ENCODE assay signal across 19 cellular contexts in the genomic region with DNA sequence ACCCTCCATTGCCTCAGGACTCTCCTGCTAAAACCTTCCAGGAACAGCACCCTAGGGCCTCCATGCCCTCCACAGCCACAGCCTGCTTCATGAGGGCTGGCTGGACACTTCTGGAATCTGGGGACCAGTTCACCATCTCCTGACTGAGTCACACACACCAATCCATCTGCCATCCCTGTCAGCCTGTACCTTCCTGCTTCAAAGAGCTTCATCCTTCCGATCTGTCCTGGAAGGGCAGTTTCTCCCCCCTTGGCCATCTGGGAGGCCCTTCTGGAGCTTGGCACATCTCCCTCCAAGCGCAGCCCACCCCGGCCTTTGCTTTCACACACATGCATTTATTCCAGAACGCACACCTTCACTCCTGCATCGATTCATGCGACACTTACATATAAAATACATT. TPM values are rescaled to one million over a fixed set of nuclear protein-coding genes. Genes with fewer than 3 reads are reported as not detected.
DNase-seq lines count a peak whose midpoint lies in the region; ATAC-seq and TF ChIP-seq lines count a peak whose summit lies in the region.
"Had no signal": no experiment of that assay in that cellular context is flagged by ENCODE, and none has a peak within 500 bp of the region (broad histone marks: within the 10 kb centered on the region; RNA-seq: fewer than 3 reads in every experiment).

No MANE protein-coding gene starts in this region.

- H3K27ac ChIP-seq in dorsolateral prefrontal cortex, result peak overlapping the region; percentile 50 to 100 (median 87)
- H3K27ac ChIP-seq: A549, lower lobe of right lung, upper lobe of right lung had no signal

- no peak for TF ChIP-seq CTCF in dorsolateral prefrontal cortex (IDR thresholded peaks at IDR 0.05 in 54 of 56, conservative IDR thresholded peaks at IDR 0.05 in 2 of 56; ENCODE audit: low read depth in 1 of 56, partially characterized antibody in 56 of 56)

- DNase-seq in activated T-cell treated with anti-CD3 and anti-CD28 coated beads, Interleukin-2, amount 50 U/mL, for 24 hours, result no peak
- no peak for DNase-seq in activated T-cell treated with anti-CD3 and anti-CD28 coated beads, Interleukin-2, amount 50 U/mL, for 72 hours
- DNase-seq in NCI-H524 treated with DMSO at 0.1 percent for 48 hours (lab: John Stamatoyannopoulos, UW) (peak; percentile 48), dorsolateral prefrontal cortex (peak in 1 of 10 donors; percentile 81), posterior vena cava (ENCODE audit: low spot score) (peak; percentile 50), NCI-H2107 (lab: John Stamatoyannopoulos, UW) (no peak)
- DNase-seq in stimulated activated CD4-positive, alpha-beta T cell treated with anti-CD3 and anti-CD28 coated beads, Interleukin-2, amount 100 ng/mL, for 48 hours, result no peak
- DNase-seq: activated naive CD4-positive, alpha-beta T cell treated with anti-CD3 and anti-CD28 coated beads for 36 hours; activated T-cell treated with anti-CD3 and anti-CD28 coated beads, Interleukin-2, amount 50 U/mL, for 1 hour; cortex of kidney; T1000; upper lobe of right lung had no signal

- peak overlapping the region in 46 of 59 donors; percentile 4 to 68 (median 50) for H3K4me3 ChIP-seq in dorsolateral prefrontal cortex
- H3K4me3 ChIP-seq: A549, lower lobe of right lung, stomach, upper lobe of right lung had no signal

- intact Hi-C loops in dorsolateral prefrontal cortex (cut with DNase I), result no loop called here
- intact Hi-C loops in posterior vena cava (cut with DNase I), result no loop called here

- H3K4me3 Mint-ChIP-seq in activated T-cell treated with anti-CD3 and anti-CD28 coated beads, Interleukin-2, amount 50 U/mL, for 24 hours, result no peak overlapping the region
- H3K4me3 Mint-ChIP-seq in activated T-cell treated with anti-CD3 and anti-CD28 coated beads, Interleukin-2, amount 50 U/mL, for 72 hours, result no peak overlapping the region
- H3K4me3 Mint-ChIP-seq: activated naive CD4-positive, alpha-beta T cell treated with anti-CD3 and anti-CD28 coated beads for 36 hours had no signal

- H3K9me3 Mint-ChIP-seq in activated T-cell treated with anti-CD3 and anti-CD28 coated beads, Interleukin-2, amount 50 U/mL, for 24 hours, result no peaks in the 10 kb centered on the region
- no peaks in the 10 kb centered on the region for H3K9me3 Mint-ChIP-seq in activated T-cell treated with anti-CD3 and anti-CD28 coated beads, Interleukin-2, amount 50 U/mL, for 72 hours
- H3K9me3 Mint-ChIP-seq: activated naive CD4-positive, alpha-beta T cell treated with anti-CD3 and anti-CD28 coated beads for 36 hours had no signal

- no peaks in the 10 kb centered on the region for H3K27me3 Mint-ChIP-seq in activated T-cell treated with anti-CD3 and anti-CD28 coated beads, Interleukin-2, amount 50 U/mL, for 24 hours
- H3K27me3 Mint-ChIP-seq in activated T-cell treated with anti-CD3 and anti-CD28 coated beads, Interleukin-2, amount 50 U/mL, for 72 hours (ENCODE audit: low read depth), result no peaks in the 10 kb centered on the region

- no peaks in the 10 kb centered on the region for H3K27me3 ChIP-seq in dorsolateral prefrontal cortex
- H3K27me3 ChIP-seq: BE2C, stomach, upper lobe of right lung had no signal

- H3K27ac Mint-ChIP-seq in activated T-cell treated with anti-CD3 and anti-CD28 coated beads, Interleukin-2, amount 50 U/mL, for 24 hours, result peak overlapping the region; percentile 58
- H3K27ac Mint-ChIP-seq in activated T-cell treated with anti-CD3 and anti-CD28 coated beads, Interleukin-2, amount 50 U/mL, for 72 hours, result no peak overlapping the region

- no peak for ATAC-seq in activated T-cell treated with anti-CD3 and anti-CD28 coated beads, Interleukin-2, amount 50 U/mL, for 72 hours (replicated peaks in 1 of 2)
- no peak for ATAC-seq in HG03342 (IDR thresholded peaks at IDR 0.05; ENCODE audit: unreplicated experiment)
- ATAC-seq: A549, HCT116 had no signal

- H3K36me3 Mint-ChIP-seq in activated T-cell treated with anti-CD3 and anti-CD28 coated beads, Interleukin-2, amount 50 U/mL, for 24 hours (ENCODE audit: low read depth), result peaks cover 34% of the 10 kb centered on the region
- H3K36me3 Mint-ChIP-seq in activated T-cell treated with anti-CD3 and anti-CD28 coated beads, Interleukin-2, amount 50 U/mL, for 72 hours (ENCODE audit: insufficient read depth in 2 of 2), result peaks cover 0 to 7% of the 10 kb centered on the region in 2 donors

- peaks cover 83% of the 10 kb centered on the region for H3K4me1 Mint-ChIP-seq in activated T-cell treated with anti-CD3 and anti-CD28 coated beads, Interleukin-2, amount 50 U/mL, for 24 hours (ENCODE audit: low read depth)
- H3K4me1 Mint-ChIP-seq in activated T-cell treated with anti-CD3 and anti-CD28 coated beads, Interleukin-2, amount 50 U/mL, for 72 hours (ENCODE audit: low read depth), result peaks cover 83% of the 10 kb centered on the region

RNA-seq across cellular contexts. Expression of gene APBB1, which starts 13.1 kb away (rescaled TPM):
- total RNA-seq in activated T-cell treated with anti-CD3 and anti-CD28 coated beads, Interleukin-2, amount 50 U/mL, for 72 hours, result 10 to 100 TPM; 42.0 to 63.8 TPM
- total RNA-seq in dorsolateral prefrontal cortex, result 100 to 1,000 TPM; 235 to 475 (median 368) TPM
- 10 to 100 TPM; 43.6 to 65.3 TPM for total RNA-seq in posterior vena cava

RNA-seq across cellular contexts. Expression of gene SMPD1, which starts 15.6 kb away (rescaled TPM):
- total RNA-seq in activated T-cell treated with anti-CD3 and anti-CD28 coated beads, Interleukin-2, amount 50 U/mL, for 72 hours, result 10 to 100 TPM; 21.7 to 25.9 TPM
- total RNA-seq in dorsolateral prefrontal cortex (10 to 100 TPM; 37.6 to 97.6 (median 53.8) TPM), posterior vena cava (10 to 100 TPM; 35.4 to 51.6 TPM)

RNA-seq across cellular contexts. Expression of gene HPX, which starts 35.0 kb away (rescaled TPM):
- 1 to 10 TPM; 1.2 to 1.6 TPM for total RNA-seq in activated T-cell treated with anti-CD3 and anti-CD28 coated beads, Interleukin-2, amount 50 U/mL, for 72 hours
- total RNA-seq in dorsolateral prefrontal cortex (10 to 100 TPM in 1 of 120 experiments, 1 to 10 TPM in 102, under 1 TPM in 13, not detected in 4; 0.59 to 18.6 (median 2.3) TPM), posterior vena cava (1 to 10 TPM; 1.2 to 1.7 TPM)
- total RNA-seq: M059J had no signal

Comparison
In these comparisons a context has a peak if more than half of its experiments do, and no peak if none do; other contexts are left out.
1. DNase-seq: peak in NCI-H524 treated with DMSO at 0.1 percent for 48 hours (single experiment) and posterior vena cava (single experiment); none in activated T-cell treated with anti-CD3 and anti-CD28 coated beads, Interleukin-2, amount 50 U/mL, for 24 hours (single experiment), activated T-cell treated with anti-CD3 and anti-CD28 coated beads, Interleukin-2, amount 50 U/mL, for 72 hours (0 of 2), stimulated activated CD4-positive, alpha-beta T cell treated with anti-CD3 and anti-CD28 coated beads, Interleukin-2, amount 100 ng/mL, for 48 hours (0 of 2) and NCI-H2107 (single experiment).